34 cellular contexts compared by ENCODE assay signal in genomic region chr1:18239671-18240070, GRCh38.
DNase-seq lines count a peak whose midpoint lies in the region; ATAC-seq, FAIRE-seq and TF ChIP-seq lines count a peak whose summit lies in the region.
"Had no signal": no experiment of that assay in that cellular context is flagged by ENCODE, and none has a peak within 500 bp of the region (broad histone marks: within the 10 kb centered on the region; RNA-seq: fewer than 3 reads in every experiment).

No MANE protein-coding gene starts in this region.

- CTCF ChIA-PET in HepG2 (lab: Yijun Ruan, JAX; ENCODE audit: low intra/inter-chr PET ratio, low total read pairs), result no interaction called here

- TF ChIP-seq EP300 in HepG2 (IDR thresholded peaks at IDR 0.05; ENCODE audit: low read depth in 2 of 2, low read length in 2 of 2), result no peak
- no peak for TF ChIP-seq EP300 in HepG2 (CRISPR knock-in tag; IDR thresholded peaks at IDR 0.05; ENCODE audit: borderline replicate concordance)

- peak; percentile 12 for DNase-seq in AG08396 (ENCODE audit: low spot score)
- peak; percentile 34 for DNase-seq in GM23248
- DNase-seq in NCI-H446 (lab: John Stamatoyannopoulos, UW), result peak; percentile 14 to 50
- peak; percentile 1 to 5 for DNase-seq in foreskin fibroblast
- DNase-seq in HepG2 (ENCODE audit: low spot score), result no peak
- DNase-seq in stimulated activated CD8-positive, alpha-beta memory T cell treated with anti-CD3 and anti-CD28 coated beads, Interleukin-4, amount 100 ng/mL, for 48 hours, result no peak
- DNase-seq: activated CD8-positive, alpha-beta memory T cell treated with anti-CD3 and anti-CD28 coated beads, Interleukin-2, amount 50 U/mL, for 48 hours; activated CD8-positive, alpha-beta T cell treated with anti-CD3 and anti-CD28 coated beads for 36 hours; activated naive CD4-positive, alpha-beta T cell treated with Interleukin-2 at 50 U/mL for 16 hours; adrenal gland; body of pancreas; cerebellar nuclear complex; KBM-7; lower lobe of right lung; midbrain; MM.1S; naive thymus-derived CD4-positive, alpha-beta T cell; NCI-H1417 treated with DMSO at 0.1 percent for 48 hours; NCI-H526 treated with DMSO at 0.1 percent for 48 hours; SHP77 treated with DMSO at 0.1 percent for 48 hours; stimulated activated CD4-positive, alpha-beta T cell treated with anti-CD3 and anti-CD28 coated beads, Interleukin-12 subunit alpha, Interleukin-12 subunit beta, amount 100 ng/mL, for 4 hours; stimulated activated CD4-positive, alpha-beta T cell treated with anti-CD3 and anti-CD28 coated beads, Interleukin-2, amount 100 ng/mL, for 48 hours; stomach; transverse colon had no signal

- H3K9me2 ChIP-seq in GM23248 (ENCODE audit: insufficient read depth), result no peaks in the 10 kb centered on the region

- no peak overlapping the region for H3K9ac ChIP-seq in GM23248
- no peak overlapping the region for H3K9ac ChIP-seq in HepG2 (ENCODE audit: insufficient read depth, low read depth, low read length)
- H3K9ac ChIP-seq: BLaER1 had no signal

- in situ Hi-C loops in GM23248 (cut with MboI), result no loop called here
- in situ Hi-C loops in HepG2 (cut with HindIII; ENCODE audit: extremely low pct_ligation_motif_present, low pct_unique_long_range_greater_than_20kb), result no loop called here

- TF ChIP-seq RAD21 in HepG2 (CRISPR knock-in tag; IDR thresholded peaks at IDR 0.05), result no peak

- no peaks in the 10 kb centered on the region for H3F3A ChIP-seq in GM23248 (ENCODE audit: insufficient read depth)

- no peak overlapping the region for H3K27ac ChIP-seq in GM23248
- H3K27ac ChIP-seq in HepG2 (ENCODE audit: extremely low read length, insufficient read depth, low read length), result no peak overlapping the region
- H3K27ac ChIP-seq: adrenal gland, BLaER1, body of pancreas, esophagus muscularis mucosa, gastroesophageal sphincter, lower lobe of right lung, neutrophil, stomach, transverse colon had no signal

- H3K4me2 ChIP-seq in GM23248 (ENCODE audit: unreplicated experiment) (no peak overlapping the region), HepG2 (ENCODE audit: low read depth, low read length) (no peak overlapping the region)
- H3K4me2 ChIP-seq: BLaER1 had no signal

- H3K4me1 ChIP-seq in GM23248 (ENCODE audit: insufficient read depth) (no peaks in the 10 kb centered on the region), HepG2 (ENCODE audit: insufficient read depth, low read length) (no peaks in the 10 kb centered on the region)
- H3K4me1 ChIP-seq: adrenal gland, BLaER1, body of pancreas, esophagus muscularis mucosa, gastroesophageal sphincter, lower lobe of right lung, stomach had no signal

- H2AFZ ChIP-seq in GM23248 (no peak overlapping the region), HepG2 (ENCODE audit: low read length) (no peak overlapping the region)

- intact Hi-C loops in HepG2 (cut with micrococcal nuclease; ENCODE audit: unreplicated experiment), result no loop called here

- H3K27me3 ChIP-seq in GM23248 (replicated peaks; ENCODE audit: insufficient read depth) (no peaks in the 10 kb centered on the region), HepG2 (ENCODE audit: control insufficient read depth in 1 of 2, insufficient read depth in 2 of 2, low read length in 2 of 2) (peaks cover 0 to 1% of the 10 kb centered on the region in 2 experiments; a peak in 1 of 5 replicates)
- H3K27me3 ChIP-seq: adrenal gland, BLaER1, transverse colon had no signal

- TF ChIP-seq CTCF in foreskin fibroblast (IDR thresholded peaks at IDR 0.05; ENCODE audit: low read depth, low read length), result no peak
- TF ChIP-seq CTCF in HepG2 (CRISPR knock-in tag; IDR thresholded peaks at IDR 0.05), result no peak

- no peaks in the 10 kb centered on the region for H3K36me3 ChIP-seq in GM23248 (ENCODE audit: low read depth)
- H3K36me3 ChIP-seq in HepG2 (replicated peaks in 1 of 2; ENCODE audit: control insufficient read depth in 1 of 2, insufficient read depth in 2 of 2, low read length in 2 of 2), result no peaks in the 10 kb centered on the region
- H3K36me3 ChIP-seq: adrenal gland, BLaER1, esophagus muscularis mucosa, gastroesophageal sphincter, lower lobe of right lung, neutrophil, stomach, transverse colon had no signal

- WGBS in GM23248 (ENCODE audit: low coverage in 1 of 2, low lambda C conversion rate in 2 of 2, missing lambda C conversion rate in 2 of 2), 2 experiments, result 26% methylated on average over 4 of the region's 4 CpGs
- 17% methylated on average over 4 of the region's 4 CpGs for WGBS in HepG2 (ENCODE audit: low lambda C conversion rate)

- no peak for FAIRE-seq in HepG2 (lab: Jason Lieb, UNC)
- FAIRE-seq: endometrium, G401.6 had no signal

- no peaks in the 10 kb centered on the region for H3K9me3 ChIP-seq in GM23248 (ENCODE audit: low read depth)
- no peaks in the 10 kb centered on the region for H3K9me3 ChIP-seq in HepG2 (ENCODE audit: low read length)
- H3K9me3 ChIP-seq: adrenal gland, BLaER1, body of pancreas, esophagus muscularis mucosa, gastroesophageal sphincter, lower lobe of right lung, neutrophil, stomach, transverse colon had no signal

- H3K79me2 ChIP-seq in GM23248 (ENCODE audit: insufficient read depth) (no peaks in the 10 kb centered on the region), HepG2 (ENCODE audit: insufficient read depth, low read length) (no peaks in the 10 kb centered on the region)

- no peak for ATAC-seq in HepG2
- ATAC-seq in HG03135 (IDR thresholded peaks at IDR 0.05; ENCODE audit: unreplicated experiment), result no peak
- no peak for ATAC-seq in HG03520 (IDR thresholded peaks at IDR 0.05; ENCODE audit: unreplicated experiment)
- ATAC-seq: activated CD8-positive, alpha-beta T cell treated with anti-CD3 and anti-CD28 coated beads for 36 hours; body of pancreas; gastroesophageal sphincter; lower lobe of right lung; naive thymus-derived CD4-positive, alpha-beta T cell; sciatic nerve had no signal

- H4K20me1 ChIP-seq in GM23248 (ENCODE audit: insufficient read depth), result no peaks in the 10 kb centered on the region
- no peaks in the 10 kb centered on the region for H4K20me1 ChIP-seq in HepG2 (ENCODE audit: insufficient read depth, low read length)
- H4K20me1 ChIP-seq: BLaER1 had no signal

- no peak overlapping the region for H3K4me3 ChIP-seq in GM23248
- H3K4me3 ChIP-seq in foreskin fibroblast (ENCODE audit: low read depth in 1 of 2, low read length in 2 of 2), result no peak overlapping the region
- H3K4me3 ChIP-seq in HepG2 (replicated peaks in 1 of 3; ENCODE audit: insufficient read depth in 1 of 3, low read depth in 2 of 3, low read length in 3 of 3), result no peak overlapping the region
- H3K4me3 ChIP-seq: adrenal gland, BLaER1, body of pancreas, dorsolateral prefrontal cortex, esophagus muscularis mucosa, gastroesophageal sphincter, lower lobe of right lung, stomach, transverse colon had no signal

- no TSS peak for BruUV-seq in HepG2 (replicated peaks; lab: Mats Ljungman, UMichigan)

- no peak for TF ChIP-seq POLR2A in HepG2 (IDR thresholded peaks at IDR 0.05; ENCODE audit: insufficient read depth in 1 of 2, low read depth in 2 of 2, low read length in 2 of 2)

- POLR2A ChIA-PET in HepG2 (lab: Yijun Ruan, JAX), result no interaction called here

TF ChIP-seq in HepG2, 621 proteins besides CTCF, POLR2A, EP300 and RAD21 (continues in another document):
- no peak for TF ChIP-seq PBX3 (CRISPR knock-in tag; IDR thresholded peaks at IDR 0.05; ENCODE audit: borderline replicate concordance)
- no peak for TF ChIP-seq ZBTB34 (CRISPR knock-in tag; IDR thresholded peaks at IDR 0.05)

Comparison
In these comparisons a context has a peak if more than half of its experiments do, and no peak if none do; other contexts are left out.
1. DNase-seq: peak in AG08396 (single experiment), GM23248 (single experiment), NCI-H446 (2 of 2) and foreskin fibroblast (2 of 2); none in HepG2 (single experiment) and stimulated activated CD8-positive, alpha-beta memory T cell treated with anti-CD3 and anti-CD28 coated beads, Interleukin-4, amount 100 ng/mL, for 48 hours (single experiment).